ENCODE assay signal across 15 cellular contexts in genomic region chr12:109377139-109377685, GRCh38. TPM values are rescaled to one million over a fixed set of nuclear protein-coding genes. Genes with fewer than 3 reads are reported as not detected.
"Had no signal": no experiment of that assay in that cellular context is flagged by ENCODE, and none has a peak within 500 bp of the region (broad histone marks: within the 10 kb centered on the region; RNA-seq: fewer than 3 reads in every experiment).

No MANE protein-coding gene starts in this region.

- ATAC-seq: activated naive CD4-positive, alpha-beta T cell treated with anti-CD3 and anti-CD28 coated beads, Interleukin-2, amount 50 U/mL, for 72 hours; body of pancreas; effector memory CD8-positive, alpha-beta T cell; left lung; natural killer cell; right cardiac atrium had no signal

- H3K9me3 ChIP-seq: body of pancreas, left lung had no signal

- DNase-seq: activated effector memory CD4-positive, alpha-beta T cell treated with anti-CD3 and anti-CD28 coated beads, Interleukin-2, amount 50 U/mL, for 16 hours; activated T-cell treated with anti-CD3 and anti-CD28 coated beads, Interleukin-2, amount 50 U/mL, for 24 hours; amniotic stem cell; body of pancreas; effector memory CD8-positive, alpha-beta T cell; erythroblast; hypothalamus; left lung; natural killer cell; occipital lobe; right cardiac atrium had no signal

- H3K27ac ChIP-seq: body of pancreas, left lung had no signal

- H3K4me2 ChIP-seq: smooth muscle cell had no signal

- H3K4me1 ChIP-seq: body of pancreas, left lung had no signal

- H3K36me3 ChIP-seq: left lung had no signal

- H3K4me3 ChIP-seq: body of pancreas, left lung, smooth muscle cell had no signal

RNA-seq across cellular contexts. Expression of gene MYO1H, which starts 29.5 kb away (rescaled TPM):
- total RNA-seq: activated naive CD4-positive, alpha-beta T cell treated with anti-CD3 and anti-CD28 coated beads, Interleukin-2, amount 50 U/mL, for 72 hours; body of pancreas; mucosa of gallbladder; natural killer cell; urinary bladder had no signal
- polyA plus RNA-seq: urinary bladder had no signal
